In the genomic region with DNA sequence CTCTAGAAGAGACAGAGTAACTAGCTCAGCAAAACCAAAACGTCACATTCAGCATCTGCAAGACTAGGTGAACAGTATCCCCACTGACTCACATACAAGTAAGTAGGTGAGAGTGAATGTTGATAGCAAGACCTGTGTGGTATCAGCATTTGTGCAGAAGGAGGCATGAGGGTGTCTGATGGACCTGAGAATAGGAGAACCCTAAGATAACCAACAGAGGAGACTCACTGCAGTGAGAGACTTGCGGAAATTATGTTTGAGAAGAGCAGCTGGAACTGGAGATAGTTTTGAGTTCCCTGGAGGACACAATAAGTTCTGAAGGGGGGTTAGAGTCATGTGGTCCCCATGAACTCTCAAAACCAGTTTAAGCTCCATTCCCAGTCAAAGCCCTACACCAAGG, we compare ENCODE assay signal across 1 cellular context.
TF ChIP-seq lines count a peak whose summit lies in the region.

No MANE protein-coding gene starts in this region.

TF ChIP-seq in HepG2, 621 proteins besides CTCF, POLR2A, EP300 and RAD21:
- TF ChIP-seq CCAR2 (optimal IDR thresholded peaks at IDR 0.05; ENCODE audit: low read depth, low read length) (no peak), PHF20 (CRISPR knock-in tag; IDR thresholded peaks at IDR 0.05) (no peak), RBAK (CRISPR knock-in tag; IDR thresholded peaks at IDR 0.05) (no peak), ZNF12 (CRISPR knock-in tag; IDR thresholded peaks at IDR 0.05) (no peak), ZBTB39 (CRISPR knock-in tag; IDR thresholded peaks at IDR 0.05) (no peak), SNRNP70 (IDR thresholded peaks at IDR 0.05; ENCODE audit: low read depth, low read length) (no peak), ATF4 (CRISPR knock-in tag; IDR thresholded peaks at IDR 0.05) (no peak), AGO2 (optimal IDR thresholded peaks at IDR 0.05; ENCODE audit: low read depth, low read length) (no peak), CREB3 (CRISPR knock-in tag; IDR thresholded peaks at IDR 0.05) (no peak), ZNF382 (CRISPR knock-in tag; IDR thresholded peaks at IDR 0.05; ENCODE audit: borderline replicate concordance) (no peak), ZNF704 (CRISPR knock-in tag; IDR thresholded peaks at IDR 0.05; ENCODE audit: borderline replicate concordance) (no peak), SSRP1 (CRISPR knock-in tag; IDR thresholded peaks at IDR 0.05) (no peak), ELF3 (CRISPR knock-in tag; IDR thresholded peaks at IDR 0.05) (no peak), ZNF326 (CRISPR knock-in tag; IDR thresholded peaks at IDR 0.05; ENCODE audit: borderline replicate concordance) (no peak), RORA (CRISPR knock-in tag; IDR thresholded peaks at IDR 0.05) (no peak), KLF12 (CRISPR knock-in tag; IDR thresholded peaks at IDR 0.05; ENCODE audit: borderline replicate concordance) (no peak)
- TF ChIP-seq, protein P1, sequence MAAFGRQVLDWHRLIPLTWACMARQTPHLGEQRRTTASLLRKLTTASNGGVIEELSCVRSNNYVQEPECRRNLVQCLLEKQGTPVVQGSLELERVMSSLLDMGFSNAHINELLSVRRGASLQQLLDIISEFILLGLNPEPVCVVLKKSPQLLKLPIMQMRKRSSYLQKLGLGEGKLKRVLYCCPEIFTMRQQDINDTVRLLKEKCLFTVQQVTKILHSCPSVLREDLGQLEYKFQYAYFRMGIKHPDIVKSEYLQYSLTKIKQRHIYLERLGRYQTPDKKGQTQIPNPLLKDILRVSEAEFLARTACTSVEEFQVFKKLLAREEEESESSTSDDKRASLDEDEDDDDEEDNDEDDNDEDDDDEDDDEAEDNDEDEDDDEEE (CRISPR knock-in tag; IDR thresholded peaks at IDR 0.05), result no peak
- TF ChIP-seq, protein P2, sequence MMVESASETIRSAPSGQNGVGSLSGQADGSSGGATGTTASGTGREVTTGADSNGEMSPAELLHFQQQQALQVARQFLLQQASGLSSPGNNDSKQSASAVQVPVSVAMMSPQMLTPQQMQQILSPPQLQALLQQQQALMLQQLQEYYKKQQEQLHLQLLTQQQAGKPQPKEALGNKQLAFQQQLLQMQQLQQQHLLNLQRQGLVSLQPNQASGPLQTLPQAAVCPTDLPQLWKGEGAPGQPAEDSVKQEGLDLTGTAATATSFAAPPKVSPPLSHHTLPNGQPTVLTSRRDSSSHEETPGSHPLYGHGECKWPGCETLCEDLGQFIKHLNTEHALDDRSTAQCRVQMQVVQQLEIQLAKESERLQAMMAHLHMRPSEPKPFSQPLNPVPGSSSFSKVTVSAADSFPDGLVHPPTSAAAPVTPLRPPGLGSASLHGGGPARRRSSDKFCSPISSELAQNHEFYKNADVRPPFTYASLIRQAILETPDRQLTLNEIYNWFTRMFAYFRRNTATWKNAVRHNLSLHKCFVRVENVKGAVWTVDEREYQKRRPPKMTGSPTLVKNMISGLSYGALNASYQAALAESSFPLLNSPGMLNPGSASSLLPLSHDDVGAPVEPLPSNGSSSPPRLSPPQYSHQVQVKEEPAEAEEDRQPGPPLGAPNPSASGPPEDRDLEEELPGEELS (CRISPR knock-in tag; IDR thresholded peaks at IDR 0.05), result no peak
- TF ChIP-seq, protein P3, sequence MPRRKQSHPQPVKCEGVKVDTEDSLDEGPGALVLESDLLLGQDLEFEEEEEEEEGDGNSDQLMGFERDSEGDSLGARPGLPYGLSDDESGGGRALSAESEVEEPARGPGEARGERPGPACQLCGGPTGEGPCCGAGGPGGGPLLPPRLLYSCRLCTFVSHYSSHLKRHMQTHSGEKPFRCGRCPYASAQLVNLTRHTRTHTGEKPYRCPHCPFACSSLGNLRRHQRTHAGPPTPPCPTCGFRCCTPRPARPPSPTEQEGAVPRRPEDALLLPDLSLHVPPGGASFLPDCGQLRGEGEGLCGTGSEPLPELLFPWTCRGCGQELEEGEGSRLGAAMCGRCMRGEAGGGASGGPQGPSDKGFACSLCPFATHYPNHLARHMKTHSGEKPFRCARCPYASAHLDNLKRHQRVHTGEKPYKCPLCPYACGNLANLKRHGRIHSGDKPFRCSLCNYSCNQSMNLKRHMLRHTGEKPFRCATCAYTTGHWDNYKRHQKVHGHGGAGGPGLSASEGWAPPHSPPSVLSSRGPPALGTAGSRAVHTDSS (CRISPR knock-in tag; conservative IDR thresholded peaks at IDR 0.05), result no peak
